ENCODE assay signal across 8 cellular contexts in the genomic region with DNA sequence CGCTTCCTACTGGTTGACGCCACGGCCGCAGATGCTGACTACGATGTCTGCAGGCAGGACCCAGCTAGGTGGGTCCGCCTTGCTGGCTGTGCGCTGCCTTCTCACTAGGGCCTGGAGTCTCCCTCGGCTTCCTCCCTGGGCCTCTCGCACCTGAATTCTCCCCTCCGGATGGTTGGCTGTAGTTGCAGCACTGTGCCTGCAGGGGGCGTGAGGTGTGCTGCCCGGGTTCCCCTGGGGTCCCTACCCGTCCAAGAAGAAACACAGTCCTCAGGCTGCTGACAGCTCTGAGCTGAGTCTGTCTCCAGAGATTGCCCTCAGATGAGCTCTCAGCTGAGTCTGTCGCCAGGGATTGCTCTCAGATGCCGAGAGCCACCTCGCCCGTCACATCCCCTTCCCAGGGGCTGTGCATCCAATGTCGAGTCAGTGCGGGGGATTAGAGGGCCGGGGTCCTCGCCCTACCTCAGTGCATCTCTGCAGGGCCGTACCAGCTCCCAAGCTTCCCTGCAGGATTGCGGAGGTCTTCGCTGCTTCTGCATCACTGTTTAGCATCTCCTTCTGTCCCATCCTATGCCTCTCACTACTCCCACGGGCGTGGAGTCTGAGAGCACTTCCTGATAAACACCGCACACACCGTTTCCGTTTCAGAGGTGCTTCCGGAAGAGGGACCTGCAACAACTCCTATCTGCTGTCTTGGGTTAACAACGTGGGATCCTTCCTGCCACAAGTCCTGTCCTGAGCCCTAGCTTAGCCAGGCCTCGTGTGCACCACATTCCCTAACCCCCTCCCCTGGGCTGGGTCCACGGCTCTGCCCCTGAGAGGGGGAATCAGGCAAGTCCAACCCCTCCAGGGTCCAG.
DNase-seq lines count a peak whose midpoint lies in the region; ATAC-seq and TF ChIP-seq lines count a peak whose summit lies in the region.

No MANE protein-coding gene starts in this region.

- no peak overlapping the region for H3K4me3 Mint-ChIP-seq in H9

- no peak overlapping the region for H3K4me2 ChIP-seq in H9 (ENCODE audit: insufficient read depth, insufficient read length, low read length)

- TF ChIP-seq CTCF in H9 (conservative IDR thresholded peaks at IDR 0.05), result peak; percentile 91

- H4K91ac ChIP-seq in H9 (ENCODE audit: insufficient read length, low read depth, low read length), result no peak overlapping the region

- no peak overlapping the region for H3K18ac ChIP-seq in H9 (ENCODE audit: insufficient read length, low read depth, low read length)

- no peak overlapping the region for H2AK5ac ChIP-seq in H9 (ENCODE audit: insufficient read length, low read length)

- H3K4me1 ChIP-seq in H9 (ENCODE audit: insufficient read depth, low read length), result no peaks in the 10 kb centered on the region

- H2BK5ac ChIP-seq in H9 (ENCODE audit: insufficient read length, low read length), result no peak overlapping the region

- H3K27ac Mint-ChIP-seq in H9, result no peak overlapping the region

- H2BK120ac ChIP-seq in H9 (ENCODE audit: low read depth, low read length, poor library complexity, severe bottlenecking), result no peak overlapping the region

- H3K79me1 ChIP-seq in H9 (ENCODE audit: insufficient read depth, low read depth, low read length, poor library complexity, severe bottlenecking), result no peaks in the 10 kb centered on the region

- H3K23me2 ChIP-seq in H9 (ENCODE audit: insufficient read length, low read depth, low read length, poor library complexity, severe bottlenecking), result no peaks in the 10 kb centered on the region

- DNase-seq in AG08396 (ENCODE audit: low spot score) (peak; percentile 17), H9 (peak; percentile 90), SW480 (ENCODE audit: low spot score) (no peak), NCI-H510A treated with DMSO at 0.1 percent for 48 hours (lab: John Stamatoyannopoulos, UW) (no peak)
- DNase-seq in activated CD4-positive, alpha-beta T cell treated with anti-CD3 and anti-CD28 coated beads, Interleukin-2, amount 50 U/mL, for 24 hours (ENCODE audit: low read depth in 1 of 2, low spot score in 1 of 2), result peak; percentile 17 to 33
- peak; percentile 48 to 54 for DNase-seq in stimulated activated CD4-positive, alpha-beta T cell treated with anti-CD3 and anti-CD28 coated beads, Interleukin-4, amount 100 ng/mL, for 48 hours (ENCODE audit: low read depth in 2 of 2)

- H3K56ac ChIP-seq in H9 (ENCODE audit: insufficient read length, low read depth, low read length), result no peak overlapping the region

- H3K4ac ChIP-seq in H9 (ENCODE audit: low read depth, low read length), result no peak overlapping the region

- H3K79me2 ChIP-seq in H9 (ENCODE audit: insufficient read depth, low read length), result no peaks in the 10 kb centered on the region

- no peak overlapping the region for H3K27ac ChIP-seq in H9 (ENCODE audit: insufficient read length, low read depth, low read length)

- no peak overlapping the region for H4K5ac ChIP-seq in H9 (ENCODE audit: insufficient read length, low read depth, low read length)

- H2BK15ac ChIP-seq in H9 (ENCODE audit: low read depth, low read length), result no peak overlapping the region

- H3T11ph ChIP-seq in H9 (ENCODE audit: low read length), result no peak overlapping the region

- H3K4me1 Mint-ChIP-seq in H9, result peaks cover 0 to 6% of the 10 kb centered on the region in 2 experiments; a peak in 2 of 4 replicates

- ATAC-seq in esophagus mucosa (peak; percentile 37), HG03442 (IDR thresholded peaks at IDR 0.05; ENCODE audit: unreplicated experiment) (no peak)

- H3K14ac ChIP-seq in H9 (ENCODE audit: insufficient read depth, low read length), result no peak overlapping the region

- no peak overlapping the region for H3K23ac ChIP-seq in H9 (ENCODE audit: insufficient read length, low read depth, low read length)

- no CpG with 5 or more reads among the region's 33 CpGs for WGBS in H9 (ENCODE audit: extremely low coverage, insufficient read length, low lambda C conversion rate)

- no peaks in the 10 kb centered on the region for H3K36me3 Mint-ChIP-seq in H9 (ENCODE audit: insufficient read depth in 1 of 3, low read depth in 3 of 3)

- no peaks in the 10 kb centered on the region for H3K27me3 ChIP-seq in H9 (ENCODE audit: insufficient read depth, low read length)

- H4K20me1 ChIP-seq in H9 (ENCODE audit: control insufficient read depth, insufficient read depth, insufficient read length), result no peaks in the 10 kb centered on the region

- no peak overlapping the region for H2BK12ac ChIP-seq in H9 (ENCODE audit: insufficient read length, low read depth, low read length)

- H3K9ac ChIP-seq in H9 (ENCODE audit: extremely low read depth, insufficient read length, low read length), result no peak overlapping the region

- no peak overlapping the region for H4K8ac ChIP-seq in H9 (replicated peaks; ENCODE audit: insufficient read length, low read depth, low read length)

- peaks cover 0 to 3% of the 10 kb centered on the region in 2 experiments; a peak in 1 of 5 replicates for H3K9me3 Mint-ChIP-seq in H9

- no peak overlapping the region for H2BK20ac ChIP-seq in H9 (ENCODE audit: low read depth, low read length, poor library complexity, severe bottlenecking)

- H2AFZ ChIP-seq in H9 (ENCODE audit: low read length), result no peak overlapping the region

- H3K9me3 ChIP-seq in H9 (ENCODE audit: control insufficient read depth, low read depth, low read length), result no peaks in the 10 kb centered on the region

- peaks cover 1% of the 10 kb centered on the region; the same call in 1 of the 2 replicates for H3K27me3 Mint-ChIP-seq in H9 (ENCODE audit: low read depth)

Comparison
In these comparisons a context has a peak if more than half of its experiments do, and no peak if none do; other contexts are left out.
1. DNase-seq: peak in AG08396 (single experiment), H9 (single experiment), activated CD4-positive, alpha-beta T cell treated with anti-CD3 and anti-CD28 coated beads, Interleukin-2, amount 50 U/mL, for 24 hours (2 of 2) and stimulated activated CD4-positive, alpha-beta T cell treated with anti-CD3 and anti-CD28 coated beads, Interleukin-4, amount 100 ng/mL, for 48 hours (2 of 2); none in SW480 (single experiment) and NCI-H510A treated with DMSO at 0.1 percent for 48 hours (single experiment).